26 cellular contexts compared by ENCODE assay signal in the genomic region with DNA sequence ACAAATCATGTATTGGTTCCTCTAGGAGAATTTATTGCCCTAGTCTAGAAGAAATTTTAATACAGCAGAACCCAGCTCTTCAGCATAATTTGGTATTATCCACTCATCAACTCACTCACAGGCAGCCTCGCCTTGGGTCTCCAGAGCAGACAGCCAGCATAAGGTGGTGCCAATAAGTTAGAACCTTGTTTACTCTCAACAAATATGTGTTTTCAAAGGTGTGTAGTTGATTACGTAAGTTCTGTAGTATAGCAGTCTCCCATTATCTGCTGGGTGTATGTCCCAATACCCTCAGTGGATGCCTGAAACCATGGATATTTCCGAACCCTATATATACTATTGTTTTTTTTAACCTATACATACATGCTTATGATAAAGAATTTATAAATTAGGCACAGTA.
"Had no signal": no experiment of that assay in that cellular context is flagged by ENCODE, and none has a peak within 500 bp of the region (broad histone marks: within the 10 kb centered on the region; RNA-seq: fewer than 3 reads in every experiment).

No MANE protein-coding gene starts in this region.

- H3K9me3 ChIP-seq: left lung, ovary, sigmoid colon, thoracic aorta, uterus had no signal

- H3K4me3 ChIP-seq: left lung, ovary, sigmoid colon, thoracic aorta, uterus had no signal

- ATAC-seq: activated T-cell treated with anti-CD3 and anti-CD28 coated beads, Interleukin-2, amount 50 U/mL, for 4 hours; activated T-helper 17 cell treated with anti-CD3 and anti-CD28 coated beads, Interleukin-2, amount 50 U/mL, for 72 hours; left lung; stimulated activated effector memory CD8-positive, alpha-beta T cell treated with anti-CD3 and anti-CD28 coated beads, Interleukin-12 subunit alpha, Interleukin-12 subunit beta, amount 100 ng/mL, for 72 hours; WTC11 had no signal

- FAIRE-seq: astrocyte, frontal cortex, small intestine had no signal

- H3K27me3 ChIP-seq: brain microvascular endothelial cell, left lung, ovary, sigmoid colon, uterus had no signal

- H3K4me1 ChIP-seq: left lung, uterus had no signal

- DNase-seq: activated CD4-positive, alpha-beta memory T cell treated with anti-CD3 and anti-CD28 coated beads, Interleukin-2, amount 10 ng/mL, durations not matched to agents 7 days and 5 days; activated CD4-positive, alpha-beta T cell treated with anti-CD3 and anti-CD28 coated beads for 1 hour; activated CD4-positive, alpha-beta T cell treated with anti-CD3 and anti-CD28 coated beads, Interleukin-2, amount 10 ng/mL, durations not matched to agents 7 days and 5 days; activated CD8-positive, alpha-beta memory T cell treated with anti-CD3 and anti-CD28 coated beads, Interleukin-2, amount 50 U/mL, for 48 hours; activated gamma-delta T cell treated with Interleukin-2 at 50 U/mL for 16 hours; activated naive CD4-positive, alpha-beta T cell treated with anti-CD3 and anti-CD28 coated beads, Interleukin-2, amount 50 U/mL, for 16 hours; activated T-cell treated with anti-CD3 and anti-CD28 coated beads, Interleukin-2, amount 50 U/mL, for 4 hours; amniotic stem cell; brain microvascular endothelial cell; central memory CD4-positive, alpha-beta T cell; kidney glomerular epithelial cell; left lung; naive B cell; nephron progenitor cell; ovary; retina; sigmoid colon; small intestine; stimulated activated CD4-positive, alpha-beta T cell treated with anti-CD3 and anti-CD28 coated beads, Interleukin-4, amount 100 ng/mL, for 24 hours; uterus had no signal

- H3K27ac ChIP-seq: brain microvascular endothelial cell, left lung, ovary, sigmoid colon, thoracic aorta, uterus had no signal

- H3K36me3 ChIP-seq: brain microvascular endothelial cell, left lung, ovary, sigmoid colon, thoracic aorta, uterus had no signal
